1 cellular context compared by ENCODE assay signal in the genomic region with DNA sequence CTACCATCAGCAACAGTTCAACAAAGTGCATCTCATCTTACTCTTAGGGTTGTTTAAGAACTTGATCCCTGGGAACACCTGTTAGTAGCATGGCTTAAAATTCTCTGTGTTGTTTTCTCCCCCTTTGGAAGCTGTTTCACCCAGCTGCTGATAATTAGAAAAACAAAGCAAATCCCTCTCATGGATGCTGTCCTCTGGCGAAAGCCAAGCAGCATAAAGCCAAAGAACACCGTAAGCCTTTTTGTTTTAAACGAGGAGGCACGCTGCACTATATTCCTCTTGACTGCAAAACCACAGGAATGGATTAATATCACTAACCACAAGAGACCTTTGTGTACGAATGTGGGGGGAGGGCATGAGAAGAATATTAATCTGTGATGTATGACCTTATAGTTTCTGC.
TF ChIP-seq lines count a peak whose summit lies in the region.

No MANE protein-coding gene starts in this region.

TF ChIP-seq in GM23338, 12 proteins besides CTCF, POLR2A, EP300 and RAD21 (continued from another document):
- TF ChIP-seq, protein P1, sequence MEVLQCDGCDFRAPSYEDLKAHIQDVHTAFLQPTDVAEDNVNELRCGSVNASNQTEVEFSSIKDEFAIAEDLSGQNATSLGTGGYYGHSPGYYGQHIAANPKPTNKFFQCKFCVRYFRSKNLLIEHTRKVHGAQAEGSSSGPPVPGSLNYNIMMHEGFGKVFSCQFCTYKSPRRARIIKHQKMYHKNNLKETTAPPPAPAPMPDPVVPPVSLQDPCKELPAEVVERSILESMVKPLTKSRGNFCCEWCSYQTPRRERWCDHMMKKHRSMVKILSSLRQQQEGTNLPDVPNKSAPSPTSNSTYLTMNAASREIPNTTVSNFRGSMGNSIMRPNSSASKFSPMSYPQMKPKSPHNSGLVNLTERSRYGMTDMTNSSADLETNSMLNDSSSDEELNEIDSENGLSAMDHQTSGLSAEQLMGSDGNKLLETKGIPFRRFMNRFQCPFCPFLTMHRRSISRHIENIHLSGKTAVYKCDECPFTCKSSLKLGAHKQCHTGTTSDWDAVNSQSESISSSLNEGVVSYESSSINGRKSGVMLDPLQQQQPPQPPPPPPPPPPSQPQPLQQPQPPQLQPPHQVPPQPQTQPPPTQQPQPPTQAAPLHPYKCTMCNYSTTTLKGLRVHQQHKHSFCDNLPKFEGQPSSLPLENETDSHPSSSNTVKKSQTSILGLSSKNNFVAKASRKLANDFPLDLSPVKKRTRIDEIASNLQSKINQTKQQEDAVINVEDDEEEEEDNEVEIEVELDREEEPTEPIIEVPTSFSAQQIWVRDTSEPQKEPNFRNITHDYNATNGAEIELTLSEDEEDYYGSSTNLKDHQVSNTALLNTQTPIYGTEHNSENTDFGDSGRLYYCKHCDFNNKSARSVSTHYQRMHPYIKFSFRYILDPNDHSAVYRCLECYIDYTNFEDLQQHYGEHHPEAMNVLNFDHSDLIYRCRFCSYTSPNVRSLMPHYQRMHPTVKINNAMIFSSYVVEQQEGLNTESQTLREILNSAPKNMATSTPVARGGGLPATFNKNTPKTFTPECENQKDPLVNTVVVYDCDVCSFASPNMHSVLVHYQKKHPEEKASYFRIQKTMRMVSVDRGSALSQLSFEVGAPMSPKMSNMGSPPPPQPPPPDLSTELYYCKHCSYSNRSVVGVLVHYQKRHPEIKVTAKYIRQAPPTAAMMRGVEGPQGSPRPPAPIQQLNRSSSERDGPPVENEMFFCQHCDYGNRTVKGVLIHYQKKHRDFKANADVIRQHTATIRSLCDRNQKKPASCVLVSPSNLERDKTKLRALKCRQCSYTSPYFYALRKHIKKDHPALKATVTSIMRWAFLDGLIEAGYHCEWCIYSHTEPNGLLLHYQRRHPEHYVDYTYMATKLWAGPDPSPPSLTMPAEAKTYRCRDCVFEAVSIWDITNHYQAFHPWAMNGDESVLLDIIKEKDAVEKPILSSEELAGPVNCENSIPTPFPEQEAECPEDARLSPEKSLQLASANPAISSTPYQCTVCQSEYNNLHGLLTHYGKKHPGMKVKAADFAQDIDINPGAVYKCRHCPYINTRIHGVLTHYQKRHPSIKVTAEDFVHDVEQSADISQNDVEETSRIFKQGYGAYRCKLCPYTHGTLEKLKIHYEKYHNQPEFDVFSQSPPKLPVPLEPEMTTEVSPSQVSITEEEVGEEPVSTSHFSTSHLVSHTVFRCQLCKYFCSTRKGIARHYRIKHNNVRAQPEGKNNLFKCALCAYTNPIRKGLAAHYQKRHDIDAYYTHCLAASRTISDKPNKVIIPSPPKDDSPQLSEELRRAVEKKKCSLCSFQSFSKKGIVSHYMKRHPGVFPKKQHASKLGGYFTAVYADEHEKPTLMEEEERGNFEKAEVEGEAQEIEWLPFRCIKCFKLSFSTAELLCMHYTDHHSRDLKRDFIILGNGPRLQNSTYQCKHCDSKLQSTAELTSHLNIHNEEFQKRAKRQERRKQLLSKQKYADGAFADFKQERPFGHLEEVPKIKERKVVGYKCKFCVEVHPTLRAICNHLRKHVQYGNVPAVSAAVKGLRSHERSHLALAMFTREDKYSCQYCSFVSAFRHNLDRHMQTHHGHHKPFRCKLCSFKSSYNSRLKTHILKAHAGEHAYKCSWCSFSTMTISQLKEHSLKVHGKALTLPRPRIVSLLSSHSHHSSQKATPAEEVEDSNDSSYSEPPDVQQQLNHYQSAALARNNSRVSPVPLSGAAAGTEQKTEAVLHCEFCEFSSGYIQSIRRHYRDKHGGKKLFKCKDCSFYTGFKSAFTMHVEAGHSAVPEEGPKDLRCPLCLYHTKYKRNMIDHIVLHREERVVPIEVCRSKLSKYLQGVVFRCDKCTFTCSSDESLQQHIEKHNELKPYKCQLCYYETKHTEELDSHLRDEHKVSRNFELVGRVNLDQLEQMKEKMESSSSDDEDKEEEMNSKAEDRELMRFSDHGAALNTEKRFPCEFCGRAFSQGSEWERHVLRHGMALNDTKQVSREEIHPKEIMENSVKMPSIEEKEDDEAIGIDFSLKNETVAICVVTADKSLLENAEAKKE (CRISPR knock-in tag; IDR thresholded peaks at IDR 0.05), result no peak
- TF ChIP-seq STAT1 (IDR thresholded peaks at IDR 0.05; ENCODE audit: unreplicated experiment), result no peak
- TF ChIP-seq, protein P2, sequence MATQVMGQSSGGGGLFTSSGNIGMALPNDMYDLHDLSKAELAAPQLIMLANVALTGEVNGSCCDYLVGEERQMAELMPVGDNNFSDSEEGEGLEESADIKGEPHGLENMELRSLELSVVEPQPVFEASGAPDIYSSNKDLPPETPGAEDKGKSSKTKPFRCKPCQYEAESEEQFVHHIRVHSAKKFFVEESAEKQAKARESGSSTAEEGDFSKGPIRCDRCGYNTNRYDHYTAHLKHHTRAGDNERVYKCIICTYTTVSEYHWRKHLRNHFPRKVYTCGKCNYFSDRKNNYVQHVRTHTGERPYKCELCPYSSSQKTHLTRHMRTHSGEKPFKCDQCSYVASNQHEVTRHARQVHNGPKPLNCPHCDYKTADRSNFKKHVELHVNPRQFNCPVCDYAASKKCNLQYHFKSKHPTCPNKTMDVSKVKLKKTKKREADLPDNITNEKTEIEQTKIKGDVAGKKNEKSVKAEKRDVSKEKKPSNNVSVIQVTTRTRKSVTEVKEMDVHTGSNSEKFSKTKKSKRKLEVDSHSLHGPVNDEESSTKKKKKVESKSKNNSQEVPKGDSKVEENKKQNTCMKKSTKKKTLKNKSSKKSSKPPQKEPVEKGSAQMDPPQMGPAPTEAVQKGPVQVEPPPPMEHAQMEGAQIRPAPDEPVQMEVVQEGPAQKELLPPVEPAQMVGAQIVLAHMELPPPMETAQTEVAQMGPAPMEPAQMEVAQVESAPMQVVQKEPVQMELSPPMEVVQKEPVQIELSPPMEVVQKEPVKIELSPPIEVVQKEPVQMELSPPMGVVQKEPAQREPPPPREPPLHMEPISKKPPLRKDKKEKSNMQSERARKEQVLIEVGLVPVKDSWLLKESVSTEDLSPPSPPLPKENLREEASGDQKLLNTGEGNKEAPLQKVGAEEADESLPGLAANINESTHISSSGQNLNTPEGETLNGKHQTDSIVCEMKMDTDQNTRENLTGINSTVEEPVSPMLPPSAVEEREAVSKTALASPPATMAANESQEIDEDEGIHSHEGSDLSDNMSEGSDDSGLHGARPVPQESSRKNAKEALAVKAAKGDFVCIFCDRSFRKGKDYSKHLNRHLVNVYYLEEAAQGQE (IDR thresholded peaks at IDR 0.05; ENCODE audit: unreplicated experiment), result no peak
